ENCODE assay signal across 11 cellular contexts in the genomic region with DNA sequence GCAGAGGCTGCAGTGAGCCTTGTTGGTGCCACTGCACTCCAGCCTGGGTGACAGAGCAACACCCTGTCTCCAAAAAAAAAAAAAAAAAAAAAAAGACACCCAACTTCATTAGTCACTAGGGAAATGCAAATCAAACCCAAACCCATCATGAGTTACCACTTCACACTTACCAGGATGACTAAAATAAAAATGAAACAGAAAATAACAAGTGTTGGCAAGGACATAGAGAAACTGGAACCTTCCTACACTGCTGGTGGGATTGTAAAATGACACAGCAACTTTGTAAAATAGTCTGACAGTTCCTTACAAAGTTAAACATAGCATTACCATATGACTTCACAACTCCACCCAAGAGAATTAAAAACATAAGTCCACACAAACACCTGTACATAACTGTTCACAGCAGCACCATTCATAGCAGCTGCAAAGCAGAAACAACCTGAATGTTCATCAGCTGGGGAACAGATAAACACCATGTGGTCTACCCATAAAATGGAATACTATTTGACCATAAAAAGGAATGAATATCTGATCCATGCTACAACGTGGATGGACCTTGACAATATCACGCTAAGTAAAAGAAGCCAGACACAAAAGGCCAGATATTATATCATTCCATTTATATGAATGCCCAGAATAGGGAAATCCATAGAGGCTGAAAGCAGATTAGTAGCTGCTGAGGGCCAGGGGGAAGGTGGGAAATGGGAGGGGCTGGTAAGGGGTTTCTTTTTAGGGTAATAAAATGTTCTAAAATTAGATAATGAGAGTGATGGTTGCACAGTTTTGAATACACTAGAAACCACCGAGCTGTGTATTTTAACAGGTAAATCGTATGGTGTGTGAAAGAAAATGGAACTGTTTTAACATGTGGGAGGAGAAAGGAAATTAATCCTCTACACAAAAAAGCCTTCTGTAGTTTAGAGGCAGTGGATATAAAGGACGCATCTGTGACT. TPM values are rescaled to one million over a fixed set of nuclear protein-coding genes. Genes with fewer than 3 reads are reported as not detected.
A peak's percentile ranks its signal among the peaks of the same experiment; 100 is the strongest.
DNase-seq lines count a peak whose midpoint lies in the region; ATAC-seq and TF ChIP-seq lines count a peak whose summit lies in the region.
"Had no signal": no experiment of that assay in that cellular context is flagged by ENCODE, and none has a peak within 500 bp of the region (broad histone marks: within the 10 kb centered on the region; RNA-seq: fewer than 3 reads in every experiment).

No MANE protein-coding gene starts in this region.

- H3K9me3 Mint-ChIP-seq in activated T-helper 2 cell treated with anti-CD3 and anti-CD28 coated beads, Interferon-gamma antibody, Interleukin-2, Interleukin-4, amounts not matched to agents 10 μg/mL and 5 μg/mL and 100 μg/mL, durations not matched to agents 14 hours and 24 hours and 36 hours: peaks cover 24% of the 10 kb centered on the region

- no peak overlapping the region for H3K4me3 Mint-ChIP-seq in activated T-helper 2 cell treated with anti-CD3 and anti-CD28 coated beads, Interferon-gamma antibody, Interleukin-2, Interleukin-4, amounts not matched to agents 10 μg/mL and 5 μg/mL and 100 μg/mL, durations not matched to agents 14 hours and 24 hours and 36 hours (ENCODE audit: low read depth)

- no peak overlapping the region for H3K4me3 ChIP-seq in gastroesophageal sphincter

- H3K27me3 ChIP-seq in gastroesophageal sphincter: no peaks in the 10 kb centered on the region

- ATAC-seq in GM18511 (IDR thresholded peaks at IDR 0.05; ENCODE audit: unreplicated experiment): peak; percentile 73
- peak; percentile 85 for ATAC-seq in GM21367 (IDR thresholded peaks at IDR 0.05; ENCODE audit: unreplicated experiment)
- ATAC-seq in HG03108 (IDR thresholded peaks at IDR 0.05; ENCODE audit: unreplicated experiment): peak; percentile 71
- no peak for ATAC-seq in gastroesophageal sphincter

- no peaks in the 10 kb centered on the region for H3K4me1 ChIP-seq in gastroesophageal sphincter

- peaks cover 23% of the 10 kb centered on the region for H3K4me1 Mint-ChIP-seq in activated T-helper 2 cell treated with anti-CD3 and anti-CD28 coated beads, Interferon-gamma antibody, Interleukin-2, Interleukin-4, amounts not matched to agents 10 μg/mL and 5 μg/mL and 100 μg/mL, durations not matched to agents 14 hours and 24 hours and 36 hours (ENCODE audit: low read depth)

- no peak for TF ChIP-seq EP300 in gastroesophageal sphincter (IDR thresholded peaks at IDR 0.05)

- H3K9me3 ChIP-seq in gastroesophageal sphincter: no peaks in the 10 kb centered on the region

- no peak for TF ChIP-seq POLR2A in gastroesophageal sphincter (IDR thresholded peaks at IDR 0.05)

- WGBS in gastroesophageal sphincter (ENCODE audit: low coverage in 1 of 2), 2 donors: 68 to 78% methylated on average over 4 of the region's 5 CpGs

- DNase-seq in activated T-helper 2 cell treated with anti-CD3 and anti-CD28 coated beads, Interferon-gamma antibody, Interleukin-2, Interleukin-4, amounts not matched to agents 10 μg/mL and 5 μg/mL and 100 μg/mL, durations not matched to agents 14 hours and 24 hours and 36 hours (ENCODE audit: low spot score): no peak
- DNase-seq in T-helper 9 cell (no peak), kidney tubule cell (ENCODE audit: low spot score) (no peak)
- DNase-seq in stimulated activated CD4-positive, alpha-beta T cell treated with anti-CD3 and anti-CD28 coated beads, Interleukin-4, amount 100 ng/mL, for 24 hours: no peak
- DNase-seq: cortex of kidney; NCI-H748 treated with DMSO at 0.1 percent for 48 hours; stimulated activated CD8-positive, alpha-beta memory T cell treated with anti-CD3 and anti-CD28 coated beads, Interleukin-4, amount 100 ng/mL, for 48 hours had no signal

- no peaks in the 10 kb centered on the region for H3K36me3 ChIP-seq in gastroesophageal sphincter

- intact Hi-C loops in activated T-helper 2 cell treated with anti-CD3 and anti-CD28 coated beads, Interferon-gamma antibody, Interleukin-2, Interleukin-4, amounts not matched to agents 10 μg/mL and 5 μg/mL and 100 μg/mL, durations not matched to agents 14 hours and 24 hours and 36 hours (cut with micrococcal nuclease): loop anchor here (1.0 to 10.0 kb wide), 2 partner anchors 18 to 65 kb away; a partner anchor contains a TSS

- H3K27ac Mint-ChIP-seq in activated T-helper 2 cell treated with anti-CD3 and anti-CD28 coated beads, Interferon-gamma antibody, Interleukin-2, Interleukin-4, amounts not matched to agents 10 μg/mL and 5 μg/mL and 100 μg/mL, durations not matched to agents 14 hours and 24 hours and 36 hours: peak overlapping the region; percentile 44

- H3K36me3 Mint-ChIP-seq in activated T-helper 2 cell treated with anti-CD3 and anti-CD28 coated beads, Interferon-gamma antibody, Interleukin-2, Interleukin-4, amounts not matched to agents 10 μg/mL and 5 μg/mL and 100 μg/mL, durations not matched to agents 14 hours and 24 hours and 36 hours (ENCODE audit: low read depth): peaks cover 12% of the 10 kb centered on the region

- H3K27ac ChIP-seq in gastroesophageal sphincter: no peak overlapping the region

- H3K27me3 Mint-ChIP-seq in activated T-helper 2 cell treated with anti-CD3 and anti-CD28 coated beads, Interferon-gamma antibody, Interleukin-2, Interleukin-4, amounts not matched to agents 10 μg/mL and 5 μg/mL and 100 μg/mL, durations not matched to agents 14 hours and 24 hours and 36 hours (ENCODE audit: low read depth): no peaks in the 10 kb centered on the region

- no peak for TF ChIP-seq CTCF in gastroesophageal sphincter (IDR thresholded peaks at IDR 0.05)

RNA-seq across cellular contexts. Expression of a gene that starts 18.3 kb away (rescaled TPM):
- 9.8 and 12.0 TPM in 2 replicates for total RNA-seq in activated T-helper 2 cell treated with anti-CD3 and anti-CD28 coated beads, Interferon-gamma antibody, Interleukin-2, Interleukin-4, amounts not matched to agents 10 μg/mL and 5 μg/mL and 100 μg/mL, durations not matched to agents 14 hours and 24 hours and 36 hours
- total RNA-seq in gastroesophageal sphincter: 10 to 100 TPM; 56.8 to 88.6 (median 77.6) TPM
